In the genomic region with DNA sequence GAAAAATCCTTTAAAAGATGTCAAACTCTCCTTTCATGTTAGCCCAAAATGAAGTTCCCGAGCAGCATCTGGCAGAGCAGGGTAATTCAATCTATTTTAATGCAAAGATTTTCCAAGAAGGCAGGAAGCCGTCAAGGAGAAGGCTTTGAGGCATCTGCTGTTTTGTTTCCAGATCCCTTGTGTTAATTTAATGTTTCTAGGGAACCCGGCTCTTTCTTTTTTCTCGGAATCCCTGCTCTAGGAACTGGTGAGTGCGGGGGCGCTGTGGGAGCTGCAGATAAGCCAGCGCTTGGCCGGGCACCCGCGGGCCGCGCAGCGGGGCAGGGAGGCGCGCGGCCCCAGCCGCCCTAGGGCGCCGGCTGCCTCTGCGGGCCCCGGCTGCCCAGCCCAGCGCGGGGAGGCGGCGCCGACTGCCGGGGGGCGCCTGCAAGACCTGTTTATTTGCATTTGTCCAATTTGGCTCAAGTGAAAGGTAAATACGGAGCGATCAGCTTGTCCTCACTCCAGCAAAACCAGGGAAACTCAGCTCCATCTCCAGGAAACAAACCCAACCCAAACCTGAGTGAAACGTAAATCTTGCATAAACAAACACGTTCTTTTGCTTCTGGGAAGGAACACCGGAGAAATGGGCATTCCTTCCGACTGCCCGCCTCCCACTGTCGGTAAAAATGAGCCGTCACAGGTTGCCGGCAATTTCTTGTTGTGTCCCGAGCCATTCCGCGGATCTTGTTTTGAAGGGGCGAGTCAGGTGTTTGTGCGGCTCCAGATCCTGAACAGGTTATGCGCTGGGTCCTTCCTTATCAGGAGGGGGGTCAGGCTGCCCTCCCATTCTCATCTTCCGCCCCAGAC, we compare ENCODE assay signal across 8 cellular contexts.
DNase-seq lines count a peak whose midpoint lies in the region; ATAC-seq and TF ChIP-seq lines count a peak whose summit lies in the region.

No MANE protein-coding gene starts in this region.

- H2AK5ac ChIP-seq in IMR-90 (ENCODE audit: low read depth, low read length): peak overlapping the region; percentile 23; the same call in 1 of the 2 replicates

- TF ChIP-seq RAD21 in IMR-90 (IDR thresholded peaks at IDR 0.05; ENCODE audit: low read length): peak; percentile 69

- no peaks in the 10 kb centered on the region for H3K9me1 ChIP-seq in IMR-90 (ENCODE audit: insufficient read depth, low read length)

- peaks cover 5 to 7% of the 10 kb centered on the region in 2 experiments; a peak in 3 of 4 replicates for H3K79me1 ChIP-seq in IMR-90 (ENCODE audit: low read depth in 1 of 2, low read length in 2 of 2)

- peak; percentile 59 for DNase-seq in DMS114 treated with DMSO at 0.1 percent for 48 hours (lab: John Stamatoyannopoulos, UW; ENCODE audit: unreplicated experiment)
- peak; percentile 60 for DNase-seq in IMR-90
- peak; percentile 70 for DNase-seq in SJSA1 (ENCODE audit: low read depth in 1 of 2, low spot score in 2 of 2)
- DNase-seq in glutamatergic neuron: peak; percentile 72
- peak; percentile 61 for DNase-seq in occipital lobe (lab: John Stamatoyannopoulos, UW)
- peak; percentile 39 for DNase-seq in thoracic aorta (ENCODE audit: low spot score)

- H3K9ac ChIP-seq in IMR-90 (ENCODE audit: low read depth, low read length): peak overlapping the region; percentile 68

- in situ Hi-C loops in IMR-90 (cut with MboI; ENCODE audit: low sequenced_read_pairs): loop anchor here (5.0 kb wide), 1 partner anchor 175 kb away; no protein-coding TSS in a partner anchor

- peak overlapping the region; percentile 53 for H4K5ac ChIP-seq in IMR-90 (ENCODE audit: low read depth, low read length)

- H3K27me3 ChIP-seq in IMR-90 (ENCODE audit: control insufficient read depth, insufficient read depth, low read length): no peaks in the 10 kb centered on the region
- no peaks in the 10 kb centered on the region for H3K27me3 ChIP-seq in SJSA1 (replicated peaks)
- no peaks in the 10 kb centered on the region for H3K27me3 ChIP-seq in thoracic aorta (replicated peaks; ENCODE audit: insufficient read depth)

- H4K8ac ChIP-seq in IMR-90 (ENCODE audit: low read depth in 2 of 2, low read length in 2 of 2): peak overlapping the region; percentile 37 to 93

- H3K4me3 Mint-ChIP-seq in activated naive CD8-positive, alpha-beta T cell: peak overlapping the region; percentile 89
- peak overlapping the region; percentile 88 for H3K4me3 Mint-ChIP-seq in glutamatergic neuron (ENCODE audit: unreplicated experiment)

- H3K27ac Mint-ChIP-seq in activated naive CD8-positive, alpha-beta T cell: peak overlapping the region; percentile 86
- H3K27ac Mint-ChIP-seq in glutamatergic neuron (ENCODE audit: unreplicated experiment): peak overlapping the region; percentile 95

- H4K20me1 ChIP-seq in IMR-90 (ENCODE audit: insufficient read depth, low read length): no peaks in the 10 kb centered on the region

- H3K56ac ChIP-seq in IMR-90 (ENCODE audit: extremely low read depth, insufficient read depth, low read length): peak overlapping the region; percentile 78

- H3K9me3 Mint-ChIP-seq in activated naive CD8-positive, alpha-beta T cell (ENCODE audit: low read depth): no peaks in the 10 kb centered on the region
- no peaks in the 10 kb centered on the region for H3K9me3 Mint-ChIP-seq in glutamatergic neuron (ENCODE audit: unreplicated experiment)

- H3K27ac ChIP-seq in IMR-90 (ENCODE audit: insufficient read depth, low read length): peak overlapping the region; percentile 65
- H3K27ac ChIP-seq in SJSA1: peak overlapping the region; percentile 37; the same call in 1 of the 2 replicates
- H3K27ac ChIP-seq in thoracic aorta: peak overlapping the region; percentile 73 to 91

- H2BK15ac ChIP-seq in IMR-90 (ENCODE audit: low read depth, low read length): peak overlapping the region; percentile 92; the same call in 2 of the 3 replicates

- 0% methylated on average over 16 of the region's 45 CpGs; no CpG with 5 or more reads in 1 of the 2 experiments for WGBS in IMR-90 (ENCODE audit: extremely low coverage in 2 of 2, insufficient read length in 1 of 2), 2 experiments

- intact Hi-C loops in IMR-90 (cut with micrococcal nuclease): loop anchor here (1.0 to 5.0 kb wide), 5 partner anchors 45 to 240 kb away; a partner anchor contains a TSS

- peak overlapping the region; percentile 80 for H3K14ac ChIP-seq in IMR-90 (replicated peaks; ENCODE audit: low read depth, low read length)

- peak overlapping the region; percentile 38 for H2AK9ac ChIP-seq in IMR-90 (replicated peaks; ENCODE audit: low read depth, low read length, poor library complexity)

- peak overlapping the region; percentile 84 for H2BK120ac ChIP-seq in IMR-90 (ENCODE audit: low read depth, low read length)

- H3K4me2 ChIP-seq in IMR-90 (ENCODE audit: low read depth, low read length): peak overlapping the region; percentile 93

- peaks cover 2% of the 10 kb centered on the region for H3K36me3 Mint-ChIP-seq in activated naive CD8-positive, alpha-beta T cell
- H3K36me3 Mint-ChIP-seq in glutamatergic neuron (ENCODE audit: unreplicated experiment): no peaks in the 10 kb centered on the region

- POLR2A ChIA-PET in IMR-90 (lab: Charles Lee; ENCODE audit: unreplicated experiment): no interaction called here

- H2BK20ac ChIP-seq in IMR-90 (ENCODE audit: low read depth, low read length): peak overlapping the region; percentile 75

- H3K4me3 ChIP-seq in IMR-90 (ENCODE audit: insufficient read depth, low read depth, low read length) (peak overlapping the region; percentile 65), SJSA1 (peak overlapping the region; percentile 50), thoracic aorta (peak overlapping the region; percentile 72)

- H4K91ac ChIP-seq in IMR-90 (ENCODE audit: insufficient read depth, low read depth, low read length): peak overlapping the region; percentile 85

- 0 out of 2 replicates have a peak, but pooled peaks have one; percentile 21 for TF ChIP-seq POLR2A in IMR-90 (IDR thresholded peaks at IDR 0.05; ENCODE audit: low read depth, low read length)

- H3K18ac ChIP-seq in IMR-90 (ENCODE audit: low read depth, low read length): peak overlapping the region; percentile 51

- H3K4me1 ChIP-seq in IMR-90 (ENCODE audit: control insufficient read depth, insufficient read depth, low read length) (peaks cover 5% of the 10 kb centered on the region), SJSA1 (replicated peaks) (peaks cover 13% of the 10 kb centered on the region), thoracic aorta (ENCODE audit: control insufficient read depth in 1 of 2, low read depth in 2 of 2) (peaks cover 16 to 49% of the 10 kb centered on the region in 2 donors)

- peak overlapping the region; percentile 98 for H3K23ac ChIP-seq in IMR-90 (ENCODE audit: low read depth, low read length)

- ATAC-seq in GM21529 (IDR thresholded peaks at IDR 0.05; ENCODE audit: unreplicated experiment) (peak; percentile 91), IMR-90 (ENCODE audit: low read depth) (peak; percentile 97), thoracic aorta (ENCODE audit: insufficient number of reproducible peaks, low FRiP score, low read depth) (peak; percentile 65)

- H2AFZ ChIP-seq in IMR-90 (replicated peaks; ENCODE audit: low read length, poor library complexity): peak overlapping the region; percentile 95

- H3K27me3 Mint-ChIP-seq in activated naive CD8-positive, alpha-beta T cell: no peaks in the 10 kb centered on the region
- peaks cover 3% of the 10 kb centered on the region for H3K27me3 Mint-ChIP-seq in glutamatergic neuron (ENCODE audit: unreplicated experiment)

- peak overlapping the region; percentile 84 for H3K4ac ChIP-seq in IMR-90 (ENCODE audit: low read depth, low read length)

- H3K4me1 Mint-ChIP-seq in activated naive CD8-positive, alpha-beta T cell (ENCODE audit: low read depth): peaks cover 34% of the 10 kb centered on the region
- peaks cover 25% of the 10 kb centered on the region for H3K4me1 Mint-ChIP-seq in glutamatergic neuron (ENCODE audit: low read depth, unreplicated experiment)

- dilution Hi-C loops in IMR-90 (cut with HindIII; ENCODE audit: low sequenced_read_pairs, unreplicated experiment): no loop called here

- CTCF ChIA-PET in IMR-90 (lab: Yijun Ruan, JAX): interaction anchor here (0.7 to 1.3 kb wide), 5 partner anchors 10 to 360 kb away, joined by 3 to 4 read pairs (median 3); no protein-coding TSS in a partner anchor

- no TSS peak for BruUV-seq in IMR-90 (replicated peaks; lab: Mats Ljungman, UMichigan)

- no peaks in the 10 kb centered on the region for H3K9me3 ChIP-seq in IMR-90 (ENCODE audit: control insufficient read depth, insufficient read depth, low read length)
- H3K9me3 ChIP-seq in SJSA1 (replicated peaks): no peaks in the 10 kb centered on the region
- H3K9me3 ChIP-seq in thoracic aorta: no peaks in the 10 kb centered on the region

- TF ChIP-seq CTCF in IMR-90 (conservative IDR thresholded peaks at IDR 0.05; ENCODE audit: low read depth, low read length) (peak; percentile 57), glutamatergic neuron (IDR thresholded peaks at IDR 0.05; ENCODE audit: partially characterized antibody, unreplicated experiment) (peak; percentile 12), thoracic aorta (IDR thresholded peaks at IDR 0.05) (peak; percentile 40)

- H3K36me3 ChIP-seq in IMR-90 (ENCODE audit: control insufficient read depth, insufficient read depth, low read length) (no peaks in the 10 kb centered on the region), SJSA1 (no peaks in the 10 kb centered on the region), thoracic aorta (no peaks in the 10 kb centered on the region)

- peak overlapping the region; percentile 45 for H2BK5ac ChIP-seq in IMR-90 (ENCODE audit: low read depth, low read length, poor library complexity, severe bottlenecking)

TF ChIP-seq in IMR-90, 13 proteins besides CTCF, POLR2A, EP300 and RAD21:
- no peak for TF ChIP-seq CEBPB (IDR thresholded peaks at IDR 0.05; ENCODE audit: low read depth, low read length)
- no peak for TF ChIP-seq RCOR1 (IDR thresholded peaks at IDR 0.05; ENCODE audit: insufficient replicate concordance, low read length)
- TF ChIP-seq SMC3 (IDR thresholded peaks at IDR 0.05; ENCODE audit: low read depth, low read length): peak; percentile 62
- peak; percentile 46; the same call in 1 of the 2 replicates for TF ChIP-seq MAZ (IDR thresholded peaks at IDR 0.05; ENCODE audit: borderline replicate concordance, low read depth, low read length)
- no peak for TF ChIP-seq FOS (IDR thresholded peaks at IDR 0.05; ENCODE audit: low read depth, low read length)
- TF ChIP-seq NFE2L2 (IDR thresholded peaks at IDR 0.05; ENCODE audit: low read depth, low read length): no peak
- TF ChIP-seq MXI1 (IDR thresholded peaks at IDR 0.05; ENCODE audit: borderline replicate concordance, low read depth, low read length): no peak
- no peak for TF ChIP-seq MAFK (IDR thresholded peaks at IDR 0.05; ENCODE audit: low read depth, low read length)

Comparison
In these comparisons a context has a peak if more than half of its experiments do, and no peak if none do; other contexts are left out.
1. Peak in every context shown above with its lines: DNase-seq, ATAC-seq, H3K4me3 ChIP-seq and H3K27ac ChIP-seq.